ENCODE assay signal across 17 cellular contexts in the genomic region with DNA sequence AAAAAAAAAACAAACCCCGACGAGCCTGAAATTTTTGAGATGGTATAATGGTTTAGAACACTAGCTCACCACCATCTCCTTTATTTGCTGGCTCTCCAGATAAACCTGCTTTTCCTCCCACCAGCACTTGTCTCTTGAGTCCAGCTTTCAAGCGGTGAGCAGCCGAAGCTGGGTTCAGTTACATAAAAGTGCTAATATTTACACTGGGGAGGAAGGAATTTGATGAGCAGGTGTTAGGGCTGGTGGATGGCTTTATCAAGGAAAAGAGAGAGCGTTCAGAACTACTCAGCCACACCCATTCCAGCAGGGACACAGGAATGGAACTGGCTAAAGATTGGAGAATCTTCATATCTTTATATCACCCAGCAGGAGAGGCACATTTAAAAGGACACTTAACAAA. TPM values are rescaled to one million over a fixed set of nuclear protein-coding genes. Genes with fewer than 3 reads are reported as not detected.
DNase-seq lines count a peak whose midpoint lies in the region; ATAC-seq and TF ChIP-seq lines count a peak whose summit lies in the region.
"Had no signal": no experiment of that assay in that cellular context is flagged by ENCODE, and none has a peak within 500 bp of the region (broad histone marks: within the 10 kb centered on the region; RNA-seq: fewer than 3 reads in every experiment).

No MANE protein-coding gene starts in this region.

- H3K4me1 Mint-ChIP-seq in Caco-2 (ENCODE audit: low read depth, unreplicated experiment): peaks cover 47% of the 10 kb centered on the region
- H3K4me1 Mint-ChIP-seq: stimulated activated effector memory CD8-positive, alpha-beta T cell treated with anti-CD3 and anti-CD28 coated beads, Interleukin-12 subunit alpha, Interleukin-12 subunit beta, amount 100 ng/mL, for 72 hours had no signal

- WGBS in right lobe of liver (ENCODE audit: insufficient coverage, low coverage, low lambda C conversion rate, missing lambda C conversion rate): 28% methylated on average over 5 of the region's 5 CpGs

- H3K27me3 ChIP-seq in Caco-2 (replicated peaks; ENCODE audit: control insufficient read depth, insufficient read depth, low read length) (no peaks in the 10 kb centered on the region), right lobe of liver (no peaks in the 10 kb centered on the region), A673 (replicated peaks; ENCODE audit: insufficient read depth, low read depth, low read length, poor library complexity) (no peaks in the 10 kb centered on the region)
- H3K27me3 ChIP-seq: BE2C, breast epithelium, foreskin keratinocyte had no signal

- H3K36me3 ChIP-seq in Caco-2 (ENCODE audit: control insufficient read depth, insufficient read depth, low read length) (no peaks in the 10 kb centered on the region), right lobe of liver (no peaks in the 10 kb centered on the region), A673 (ENCODE audit: insufficient read depth, low read length, poor library complexity, severe bottlenecking) (no peaks in the 10 kb centered on the region)
- H3K36me3 ChIP-seq: BE2C, breast epithelium had no signal

- H3K27ac Mint-ChIP-seq in Caco-2 (ENCODE audit: unreplicated experiment): peak overlapping the region; percentile 70
- H3K27ac Mint-ChIP-seq: effector memory CD8-positive, alpha-beta T cell; stimulated activated effector memory CD8-positive, alpha-beta T cell treated with anti-CD3 and anti-CD28 coated beads, Interleukin-12 subunit alpha, Interleukin-12 subunit beta, amount 100 ng/mL, for 72 hours had no signal

- H3K9me3 ChIP-seq in Caco-2: peaks cover 11% of the 10 kb centered on the region
- H3K9me3 ChIP-seq in right lobe of liver: peaks cover 0 to 3% (median 0%) of the 10 kb centered on the region in 4 donors
- H3K9me3 ChIP-seq in A673 (ENCODE audit: low read depth, low read length, poor library complexity, severe bottlenecking): no peaks in the 10 kb centered on the region
- H3K9me3 ChIP-seq: BE2C, breast epithelium had no signal

- H3K27me3 Mint-ChIP-seq in Caco-2 (ENCODE audit: insufficient read depth, unreplicated experiment): no peaks in the 10 kb centered on the region

- TF ChIP-seq CTCF in Caco-2 (IDR thresholded peaks at IDR 0.05; ENCODE audit: insufficient read depth in 1 of 2, low read depth in 1 of 2, low read length in 1 of 2, severe bottlenecking in 1 of 2, unreplicated experiment in 1 of 2) (no peak), right lobe of liver (IDR thresholded peaks at IDR 0.05) (no peak), A673 (conservative IDR thresholded peaks at IDR 0.05; ENCODE audit: low read depth, low read length) (no peak)

- intact Hi-C loops in Caco-2 (cut with micrococcal nuclease; ENCODE audit: unreplicated experiment) (loop anchor here (1.0 to 5.0 kb wide), 8 partner anchors 15 to 105 kb away; no protein-coding TSS in a partner anchor), right lobe of liver (cut with DNase I) (no loop called here), A673 (cut with micrococcal nuclease; ENCODE audit: unreplicated experiment) (no loop called here)

- peaks cover 56% of the 10 kb centered on the region for H3K4me1 ChIP-seq in Caco-2
- peaks cover 0 to 15% (median 6%) of the 10 kb centered on the region in 4 donors for H3K4me1 ChIP-seq in right lobe of liver
- no peaks in the 10 kb centered on the region for H3K4me1 ChIP-seq in A673 (ENCODE audit: insufficient read depth, low read length, poor library complexity, severe bottlenecking)
- H3K4me1 ChIP-seq: BE2C had no signal

- no peak for TF ChIP-seq POLR2A in right lobe of liver (IDR thresholded peaks at IDR 0.05)

- H3K4me3 ChIP-seq in Caco-2 (ENCODE audit: low read depth, low read length): no peak overlapping the region
- no peak overlapping the region for H3K4me3 ChIP-seq in right lobe of liver
- no peak overlapping the region for H3K4me3 ChIP-seq in A673 (ENCODE audit: low read depth, low read length, poor library complexity, severe bottlenecking)
- H3K4me3 ChIP-seq: breast epithelium had no signal

- peak; percentile 76 to 93 (median 84) for ATAC-seq in right lobe of liver
- ATAC-seq: effector memory CD8-positive, alpha-beta T cell; foreskin keratinocyte; stimulated activated effector memory CD8-positive, alpha-beta T cell treated with anti-CD3 and anti-CD28 coated beads, Interleukin-12 subunit alpha, Interleukin-12 subunit beta, amount 100 ng/mL, for 72 hours had no signal

- no peaks in the 10 kb centered on the region for H3K9me3 Mint-ChIP-seq in Caco-2 (ENCODE audit: unreplicated experiment)
- H3K9me3 Mint-ChIP-seq: effector memory CD8-positive, alpha-beta T cell; stimulated activated effector memory CD8-positive, alpha-beta T cell treated with anti-CD3 and anti-CD28 coated beads, Interleukin-12 subunit alpha, Interleukin-12 subunit beta, amount 100 ng/mL, for 72 hours had no signal

- peak overlapping the region; percentile 44 for H3K4me3 Mint-ChIP-seq in Caco-2 (ENCODE audit: unreplicated experiment)
- H3K4me3 Mint-ChIP-seq: effector memory CD8-positive, alpha-beta T cell; stimulated activated effector memory CD8-positive, alpha-beta T cell treated with anti-CD3 and anti-CD28 coated beads, Interleukin-12 subunit alpha, Interleukin-12 subunit beta, amount 100 ng/mL, for 72 hours had no signal

- CTCF ChIA-PET in Caco-2 (lab: Charles Lee) (interaction anchor here (0.6 to 1.4 kb wide), 7 partner anchors 17 to 112 kb away, joined by 3 to 6 read pairs (median 4); no protein-coding TSS in a partner anchor), A673 (lab: Charles Lee) (no interaction called here)

- peaks cover 19% of the 10 kb centered on the region for H3K36me3 Mint-ChIP-seq in Caco-2 (ENCODE audit: insufficient read depth, unreplicated experiment)
- H3K36me3 Mint-ChIP-seq: stimulated activated effector memory CD8-positive, alpha-beta T cell treated with anti-CD3 and anti-CD28 coated beads, Interleukin-12 subunit alpha, Interleukin-12 subunit beta, amount 100 ng/mL, for 72 hours had no signal

- no peak overlapping the region for H3K27ac ChIP-seq in right lobe of liver
- H3K27ac ChIP-seq in A673 (ENCODE audit: low read depth, low read length, poor library complexity, severe bottlenecking): no peak overlapping the region
- H3K27ac ChIP-seq: breast epithelium, foreskin keratinocyte had no signal

- BruUV-seq in Caco-2 (replicated peaks; lab: Mats Ljungman, UMichigan) (no TSS peak), A673 (replicated peaks; lab: Mats Ljungman, UMichigan) (no TSS peak)

- DNase-seq in Caco-2 (peak; percentile 93 to 95), NCI-H1105 treated with DMSO at 0.1 percent for 48 hours (lab: John Stamatoyannopoulos, UW) (peak; percentile 82), NCI-H748 treated with DMSO at 0.1 percent for 48 hours (lab: John Stamatoyannopoulos, UW) (peak; percentile 87), right lobe of liver (no peak), A673 (ENCODE audit: low spot score) (no peak), medulla oblongata (ENCODE audit: extremely low spot score) (no peak)
- DNase-seq in activated CD4-positive, alpha-beta T cell treated with anti-CD3 and anti-CD28 coated beads for 1 hour: no peak
- no peak for DNase-seq in activated CD4-positive, alpha-beta T cell treated with anti-CD3 and anti-CD28 coated beads for 48 hours
- DNase-seq: activated naive CD4-positive, alpha-beta T cell treated with Interleukin-2 at 50 U/mL for 16 hours; BE2C; effector memory CD8-positive, alpha-beta T cell; foreskin keratinocyte; Right ventricle myocardium superior; stimulated activated CD4-positive, alpha-beta T cell treated with anti-CD3 and anti-CD28 coated beads, Interleukin-2, amount 100 ng/mL, for 48 hours had no signal

- POLR2A ChIA-PET in Caco-2 (lab: Charles Lee): interaction anchor here (0.5 to 1.9 kb wide), 7 partner anchors 12 to 650 kb away, joined by 3 to 9 read pairs (median 4); a partner anchor contains a TSS
- POLR2A ChIA-PET in A673 (lab: Charles Lee; ENCODE audit: low non-redundant PET): no interaction called here

RNA-seq across cellular contexts. Expression of a gene that starts 6.6 kb away (rescaled TPM):
- 0.18 TPM in 1 of 2 replicates, not detected in the other for total RNA-seq in Caco-2 (2022)
- total RNA-seq in right lobe of liver: under 1 TPM in 1 of 6 experiments, not detected in 5; 0.22 TPM
- not detected in 2 replicates for total RNA-seq in A673 (2021)
- total RNA-seq: myocyte, Right ventricle myocardium superior had no signal

RNA-seq across cellular contexts. Expression of a gene that starts 18.8 kb away (rescaled TPM):
- total RNA-seq in Caco-2 (2022) (not detected in 2 replicates), right lobe of liver (not detected), A673 (2021) (not detected in 2 replicates)
- total RNA-seq: myocyte, Right ventricle myocardium superior had no signal

Comparison
In these comparisons a context has a peak if more than half of its experiments do, and no peak if none do; other contexts are left out.
1. DNase-seq: peak in Caco-2 (2 of 2), NCI-H1105 treated with DMSO at 0.1 percent for 48 hours (single experiment) and NCI-H748 treated with DMSO at 0.1 percent for 48 hours (single experiment); none in right lobe of liver (0 of 3), activated CD4-positive, alpha-beta T cell treated with anti-CD3 and anti-CD28 coated beads for 1 hour (single experiment), A673 (single experiment), medulla oblongata (single experiment) and activated CD4-positive, alpha-beta T cell treated with anti-CD3 and anti-CD28 coated beads for 48 hours (single experiment).